8 cellular contexts compared by ENCODE assay signal in genomic region chr17:18314059-18314730, GRCh38. TPM values are rescaled to one million over a fixed set of nuclear protein-coding genes. Genes with fewer than 3 reads are reported as not detected.
A peak's percentile ranks its signal among the peaks of the same experiment; 100 is the strongest.
DNase-seq lines count a peak whose midpoint lies in the region; ATAC-seq, FAIRE-seq and TF ChIP-seq lines count a peak whose summit lies in the region.

No MANE protein-coding gene starts in this region.

- H3K27ac ChIP-seq in WERI-Rb-1 = peak overlapping the region; percentile 90
- peak overlapping the region; percentile 66 to 86 (median 84) for H3K27ac ChIP-seq in pancreas

- H3K36me3 ChIP-seq in WERI-Rb-1 (peaks cover 67% of the 10 kb centered on the region), pancreas (no peaks in the 10 kb centered on the region)

- H3K4me1 ChIP-seq in pancreas = peaks cover 33 to 49% (median 40%) of the 10 kb centered on the region in 3 donors

- H3K9me3 ChIP-seq in WERI-Rb-1 (ENCODE audit: severe bottlenecking) = no peaks in the 10 kb centered on the region
- H3K9me3 ChIP-seq in pancreas = no peaks in the 10 kb centered on the region

- no peak for TF ChIP-seq CTCF in WERI-Rb-1 (IDR thresholded peaks at IDR 0.05; ENCODE audit: low read depth, low read length)
- no peak for TF ChIP-seq CTCF in fibroblast of the aortic adventitia (IDR thresholded peaks at IDR 0.05; ENCODE audit: insufficient read depth, low read length)
- TF ChIP-seq CTCF in pancreas (IDR thresholded peaks at IDR 0.05) = no peak
- TF ChIP-seq CTCF in D721Med (IDR thresholded peaks at IDR 0.05; ENCODE audit: insufficient read depth, missing control alignments) = no peak

- FAIRE-seq in pancreas (lab: Jason Lieb, UNC) = no peak
- no peak for FAIRE-seq in D721Med (lab: Jason Lieb, UNC)

- in situ Hi-C loops in KBM-7 (cut with MboI; ENCODE audit: low pct_unique_long_range_greater_than_20kb, low sequenced_read_pairs) = no loop called here

- intact Hi-C loops in pancreas (cut with DNase I) = no loop called here

- H3K27me3 ChIP-seq in WERI-Rb-1 (ENCODE audit: insufficient read depth, low read depth, severe bottlenecking) (no peaks in the 10 kb centered on the region), pancreas (no peaks in the 10 kb centered on the region)

- WGBS in pancreas, 2 donors = 0 to 1% methylated on average over 39 of the region's 39 CpGs

- peak; percentile 13 for ATAC-seq in GM18858 (IDR thresholded peaks at IDR 0.05; ENCODE audit: unreplicated experiment)
- peak; percentile 12 for ATAC-seq in HG03025 (IDR thresholded peaks at IDR 0.05; ENCODE audit: low FRiP score, unreplicated experiment)
- ATAC-seq in pancreas = no peak

- peak overlapping the region; percentile 91 for H3K4me3 ChIP-seq in WERI-Rb-1 (ENCODE audit: low read depth, low read length)
- peak overlapping the region; percentile 71 for H3K4me3 ChIP-seq in fibroblast of the aortic adventitia (ENCODE audit: low read depth, low read length)
- H3K4me3 ChIP-seq in pancreas = peak overlapping the region; percentile 80 to 88 (median 82)

- DNase-seq in WERI-Rb-1 (no peak), fibroblast of the aortic adventitia (ENCODE audit: low read depth) (peak; percentile 27), pancreas (no peak), KBM-7 (no peak), D721Med (ENCODE audit: insufficient read length, low spot score) (no peak), cortex of kidney (lab: John Stamatoyannopoulos, UW) (no peak)

RNA-seq across cellular contexts. Expression of gene TOP3A, which starts 0.6 kb away (rescaled TPM):
- total RNA-seq in fibroblast of the aortic adventitia (ENCODE audit: low replicate concordance) (50.0 and 213 TPM in 2 replicates), pancreas (10 to 100 TPM in 4 of 6 donors, 1 to 10 TPM in 2; 9.4 to 16.5 (median 11.0) TPM)
- 10 to 100 TPM; 16.6 to 18.7 TPM for polyA plus RNA-seq in pancreas

RNA-seq across cellular contexts. Expression of gene SMCR8, which starts 0.9 kb away (rescaled TPM):
- total RNA-seq in fibroblast of the aortic adventitia (ENCODE audit: low replicate concordance) (9.2 and 17.3 TPM in 2 replicates), pancreas (10 to 100 TPM in 1 of 6 donors, 1 to 10 TPM in 5; 4.3 to 11.5 (median 6.3) TPM)
- polyA plus RNA-seq in pancreas = 1 to 10 TPM; 2.7 to 3.8 TPM

RNA-seq across cellular contexts. Expression of gene SHMT1, which starts 49.2 kb away (rescaled TPM):
- total RNA-seq in fibroblast of the aortic adventitia (ENCODE audit: low replicate concordance) (7.0 and 20.3 TPM in 2 replicates), pancreas (10 to 100 TPM in 3 of 6 donors, 1 to 10 TPM in 3; 5.8 to 14.3 (median 10.3) TPM)
- 10 to 100 TPM; 11.3 to 14.3 TPM for polyA plus RNA-seq in pancreas

RNA-seq across cellular contexts. Expression of gene MIEF2, which starts 53.7 kb away (rescaled TPM):
- 13.2 and 27.6 TPM in 2 replicates for total RNA-seq in fibroblast of the aortic adventitia (ENCODE audit: low replicate concordance)
- 10 to 100 TPM in 2 of 6 donors, 1 to 10 TPM in 4; 7.1 to 11.1 (median 9.2) TPM for total RNA-seq in pancreas
- 1 to 10 TPM; 5.8 to 9.3 TPM for polyA plus RNA-seq in pancreas

RNA-seq across cellular contexts. Expression of gene FLII, which starts 55.7 kb away (rescaled TPM):
- 214 and 305 TPM in 2 replicates for total RNA-seq in fibroblast of the aortic adventitia (ENCODE audit: low replicate concordance)
- 100 to 1,000 TPM; 142 to 203 (median 162) TPM for total RNA-seq in pancreas
- polyA plus RNA-seq in pancreas = 100 to 1,000 TPM; 254 to 282 TPM

Comparison
In these comparisons a context has a peak if more than half of its experiments do, and no peak if none do; other contexts are left out.
1. ATAC-seq: peak in GM18858 (single experiment) and HG03025 (single experiment); none in pancreas (0 of 4).
2. Peak in every context shown above with its lines, with median percentiles within 50 percentile points of each other: H3K4me3 ChIP-seq.